In the genomic region with DNA sequence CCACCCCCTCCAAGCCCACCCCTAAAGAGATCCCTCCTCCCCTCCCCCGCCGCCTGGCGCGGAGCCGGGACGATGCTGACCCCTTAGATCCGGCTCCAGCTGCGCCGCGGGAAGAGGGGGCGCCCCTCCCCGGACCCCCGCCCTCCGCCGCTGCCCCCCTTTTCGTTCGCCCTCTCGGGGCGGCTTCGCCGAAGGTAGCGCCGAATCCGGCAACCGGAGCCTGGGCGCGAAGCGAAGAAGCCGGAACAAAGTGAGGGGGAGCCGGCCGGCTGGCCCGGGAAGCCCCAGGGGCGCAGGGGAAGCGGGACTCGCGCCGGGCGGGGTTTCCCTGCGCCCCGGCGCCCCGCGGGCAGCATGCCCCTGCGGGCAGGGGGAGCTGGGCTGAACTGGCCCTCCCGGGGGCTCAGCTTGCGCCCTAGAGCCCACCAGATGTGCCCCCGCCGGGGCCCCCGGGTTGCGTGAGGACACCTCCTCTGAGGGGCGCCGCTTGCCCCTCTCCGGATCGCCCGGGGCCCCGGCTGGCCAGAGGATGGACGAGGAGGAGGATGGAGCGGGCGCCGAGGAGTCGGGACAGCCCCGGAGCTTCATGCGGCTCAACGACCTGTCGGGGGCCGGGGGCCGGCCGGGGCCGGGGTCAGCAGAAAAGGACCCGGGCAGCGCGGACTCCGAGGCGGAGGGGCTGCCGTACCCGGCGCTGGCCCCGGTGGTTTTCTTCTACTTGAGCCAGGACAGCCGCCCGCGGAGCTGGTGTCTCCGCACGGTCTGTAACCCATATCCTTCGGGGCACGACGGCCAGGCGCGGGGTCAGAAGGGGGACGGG, we compare ENCODE assay signal across 8 cellular contexts. TPM values are rescaled to one million over a fixed set of nuclear protein-coding genes. Genes with fewer than 3 reads are reported as not detected.
DNase-seq lines count a peak whose midpoint lies in the region; ATAC-seq and TF ChIP-seq lines count a peak whose summit lies in the region.

No MANE protein-coding gene starts in this region.

- peak overlapping the region; percentile 24; the same call in 1 of the 2 replicates for H3K9ac ChIP-seq in SU-DHL-6 (ENCODE audit: low read length)

- H2AFZ ChIP-seq in SU-DHL-6 (ENCODE audit: low read depth, low read length, severe bottlenecking): peak overlapping the region; percentile 48

- peak overlapping the region; percentile 44 to 65 for H3K4me3 ChIP-seq in right atrium auricular region
- H3K4me3 ChIP-seq in SU-DHL-6 (ENCODE audit: insufficient read depth, low read length, poor library complexity, severe bottlenecking): peak overlapping the region; percentile 49
- peak overlapping the region; percentile 55 to 79 for H3K4me3 ChIP-seq in vagina

- no peaks in the 10 kb centered on the region for H3K79me2 ChIP-seq in SU-DHL-6 (ENCODE audit: insufficient read depth, low read length)

- ATAC-seq in Right ventricle myocardium inferior: no peak
- no peak for ATAC-seq in HG02798 (IDR thresholded peaks at IDR 0.05; ENCODE audit: poor library complexity, unreplicated experiment)

- TF ChIP-seq POLR2A in vagina (IDR thresholded peaks at IDR 0.05): no peak

- H3K4me2 ChIP-seq in SU-DHL-6 (ENCODE audit: low read depth, low read length, poor library complexity, severe bottlenecking): peak overlapping the region; percentile 41

- H3K9me2 ChIP-seq in SU-DHL-6 (replicated peaks; ENCODE audit: insufficient read depth, low read length): no peaks in the 10 kb centered on the region

- H3K9me3 ChIP-seq in right atrium auricular region: no peaks in the 10 kb centered on the region
- H3K9me3 ChIP-seq in SU-DHL-6 (ENCODE audit: insufficient read depth, low read length): no peaks in the 10 kb centered on the region
- no peaks in the 10 kb centered on the region for H3K9me3 ChIP-seq in vagina

- H3K27me3 ChIP-seq in right atrium auricular region: peaks cover 0 to 20% of the 10 kb centered on the region in 2 donors
- H3K27me3 ChIP-seq in SU-DHL-6 (ENCODE audit: low read length): no peaks in the 10 kb centered on the region
- H3K27me3 ChIP-seq in vagina: no peaks in the 10 kb centered on the region

- TF ChIP-seq CTCF in right atrium auricular region (IDR thresholded peaks at IDR 0.05): no peak
- TF ChIP-seq CTCF in SU-DHL-6 (IDR thresholded peaks at IDR 0.05; ENCODE audit: insufficient read depth, low read length, poor library complexity, severe bottlenecking): no peak
- TF ChIP-seq CTCF in vagina (IDR thresholded peaks at IDR 0.05): no peak

- in situ Hi-C loops in KBM-7 (cut with MboI; ENCODE audit: low pct_unique_long_range_greater_than_20kb, low sequenced_read_pairs): no loop called here

- H3F3A ChIP-seq in SU-DHL-6 (ENCODE audit: insufficient read depth): no peaks in the 10 kb centered on the region

- H3K4me1 ChIP-seq in right atrium auricular region (peaks cover 0 to 66% of the 10 kb centered on the region in 2 donors), vagina (peaks cover 77% of the 10 kb centered on the region)

- H3K36me3 ChIP-seq in right atrium auricular region (no peaks in the 10 kb centered on the region), SU-DHL-6 (ENCODE audit: low read length) (no peaks in the 10 kb centered on the region), vagina (no peaks in the 10 kb centered on the region)

- DNase-seq in right atrium auricular region (ENCODE audit: low spot score) (no peak), Right ventricle myocardium inferior (ENCODE audit: missing footprints) (no peak), left kidney (ENCODE audit: low read depth, low spot score) (peak; percentile 63), vagina (ENCODE audit: extremely low spot score in 2 of 2) (no peak), KBM-7 (no peak), NCI-H2029 treated with DMSO at 0.1 percent for 48 hours (lab: John Stamatoyannopoulos, UW) (no peak)

- H3K27ac ChIP-seq in right atrium auricular region (peak overlapping the region; percentile 35 to 38), SU-DHL-6 (ENCODE audit: low read depth, low read length) (no peak overlapping the region), vagina (peak overlapping the region; percentile 92)

- no peaks in the 10 kb centered on the region for H4K20me1 ChIP-seq in SU-DHL-6 (ENCODE audit: low read depth, low read length)

- intact Hi-C loops in Right ventricle myocardium inferior (cut with DNase I): no loop called here
- intact Hi-C loops in vagina (cut with DNase I): no loop called here

RNA-seq across cellular contexts. Expression of a gene that starts 0.6 kb away (rescaled TPM):
- total RNA-seq in right atrium auricular region: 1 to 10 TPM; 4.3 to 6.2 TPM
- 0.38 TPM for total RNA-seq in Right ventricle myocardium inferior
- 4.9 TPM for total RNA-seq in vagina

RNA-seq across cellular contexts. Expression of a gene that starts 14.2 kb away (rescaled TPM):
- 10 to 100 TPM; 42.8 to 59.3 TPM for total RNA-seq in right atrium auricular region
- 60.4 TPM for total RNA-seq in Right ventricle myocardium inferior
- total RNA-seq in vagina: 73.4 TPM

RNA-seq across cellular contexts. Expression of a gene that starts 28.6 kb away (rescaled TPM):
- 10 to 100 TPM in 1 of 2 donors, 1 to 10 TPM in 1; 4.5 to 13.3 TPM for total RNA-seq in right atrium auricular region
- 21.5 TPM for total RNA-seq in Right ventricle myocardium inferior
- 21.9 TPM for total RNA-seq in vagina

RNA-seq across cellular contexts. Expression of a gene that starts 52.9 kb away (rescaled TPM):
- under 1 TPM; 0.16 to 0.19 TPM for total RNA-seq in right atrium auricular region
- total RNA-seq in Right ventricle myocardium inferior: 0.81 TPM
- not detected for total RNA-seq in vagina
